Comparison of ENCODE assay signal across 1 cellular context in genomic region chr1:212532469-212533235, GRCh38.
A peak's percentile ranks its signal among the peaks of the same experiment; 100 is the strongest.
TF ChIP-seq lines count a peak whose summit lies in the region.

No MANE protein-coding gene starts in this region.

TF ChIP-seq in K562, 482 proteins besides CTCF, POLR2A, EP300 and RAD21 (continued from another document):
- TF ChIP-seq CTBP1 (IDR thresholded peaks at IDR 0.05; ENCODE audit: borderline replicate concordance) = peak; percentile 27; the same call in 1 of the 2 replicates
- TF ChIP-seq, protein P1, sequence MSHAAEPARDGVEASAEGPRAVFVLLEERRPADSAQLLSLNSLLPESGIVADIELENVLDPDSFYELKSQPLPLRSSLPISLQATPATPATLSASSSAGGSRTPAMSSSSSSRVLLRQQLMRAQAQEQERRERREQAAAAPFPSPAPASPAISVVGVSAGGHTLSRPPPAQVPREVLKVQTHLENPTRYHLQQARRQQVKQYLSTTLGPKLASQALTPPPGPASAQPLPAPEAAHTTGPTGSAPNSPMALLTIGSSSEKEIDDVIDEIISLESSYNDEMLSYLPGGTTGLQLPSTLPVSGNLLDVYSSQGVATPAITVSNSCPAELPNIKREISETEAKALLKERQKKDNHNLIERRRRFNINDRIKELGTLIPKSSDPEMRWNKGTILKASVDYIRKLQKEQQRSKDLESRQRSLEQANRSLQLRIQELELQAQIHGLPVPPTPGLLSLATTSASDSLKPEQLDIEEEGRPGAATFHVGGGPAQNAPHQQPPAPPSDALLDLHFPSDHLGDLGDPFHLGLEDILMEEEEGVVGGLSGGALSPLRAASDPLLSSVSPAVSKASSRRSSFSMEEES (CRISPR knock-in tag; IDR thresholded peaks at IDR 0.05) = peak; percentile 35; the same call in 1 of the 2 replicates
- TF ChIP-seq FOXJ2 (tag; IDR thresholded peaks at IDR 0.05) = peak; percentile 65
- TF ChIP-seq THRB (CRISPR knock-in tag; conservative IDR thresholded peaks at IDR 0.05) = no peak
- TF ChIP-seq KLF1 (tag; IDR thresholded peaks at IDR 0.05) = no peak
- TF ChIP-seq ELF4 (CRISPR knock-in tag; IDR thresholded peaks at IDR 0.05) = 0 out of 2 replicates have a peak, but pooled peaks have one; percentile 30
- 0 out of 2 replicates have a peak, but pooled peaks have one; percentile 16 for TF ChIP-seq MAFK (IDR thresholded peaks at IDR 0.05; ENCODE audit: low read length)
- no peak for TF ChIP-seq TAF7 (tag; IDR thresholded peaks at IDR 0.05)
- TF ChIP-seq STAT6 (CRISPR knock-in tag; IDR thresholded peaks at IDR 0.05) = no peak
- no peak for TF ChIP-seq ZNF224 (CRISPR knock-in tag; IDR thresholded peaks at IDR 0.05)
- TF ChIP-seq TOE1 (IDR thresholded peaks at IDR 0.05; ENCODE audit: borderline replicate concordance) = peak; percentile 59; the same call in 1 of the 2 replicates
- TF ChIP-seq TOE1 (CRISPR knock-in tag; IDR thresholded peaks at IDR 0.05; ENCODE audit: borderline replicate concordance, low read depth) = no peak
- TF ChIP-seq NFYB (IDR thresholded peaks at IDR 0.05; ENCODE audit: extremely low read depth, insufficient read length) = no peak
- TF ChIP-seq ZFP1 (CRISPR knock-in tag; IDR thresholded peaks at IDR 0.05) = 0 out of 2 replicates have a peak, but pooled peaks have one; percentile 33
- no peak for TF ChIP-seq POLR2AphosphoS2 (IDR thresholded peaks at IDR 0.05; ENCODE audit: low read length)
- TF ChIP-seq PPARD (CRISPR knock-in tag; IDR thresholded peaks at IDR 0.05) = no peak
- no peak for TF ChIP-seq CEBPZ (IDR thresholded peaks at IDR 0.05; ENCODE audit: borderline replicate concordance, low read depth, low read length)
- TF ChIP-seq BMI1 (IDR thresholded peaks at IDR 0.05; ENCODE audit: low read length) = peak; percentile 36; the same call in 1 of the 2 replicates
- TF ChIP-seq FOSL1 (tag; conservative IDR thresholded peaks at IDR 0.05) = peak; percentile 56
- TF ChIP-seq, protein P2, sequence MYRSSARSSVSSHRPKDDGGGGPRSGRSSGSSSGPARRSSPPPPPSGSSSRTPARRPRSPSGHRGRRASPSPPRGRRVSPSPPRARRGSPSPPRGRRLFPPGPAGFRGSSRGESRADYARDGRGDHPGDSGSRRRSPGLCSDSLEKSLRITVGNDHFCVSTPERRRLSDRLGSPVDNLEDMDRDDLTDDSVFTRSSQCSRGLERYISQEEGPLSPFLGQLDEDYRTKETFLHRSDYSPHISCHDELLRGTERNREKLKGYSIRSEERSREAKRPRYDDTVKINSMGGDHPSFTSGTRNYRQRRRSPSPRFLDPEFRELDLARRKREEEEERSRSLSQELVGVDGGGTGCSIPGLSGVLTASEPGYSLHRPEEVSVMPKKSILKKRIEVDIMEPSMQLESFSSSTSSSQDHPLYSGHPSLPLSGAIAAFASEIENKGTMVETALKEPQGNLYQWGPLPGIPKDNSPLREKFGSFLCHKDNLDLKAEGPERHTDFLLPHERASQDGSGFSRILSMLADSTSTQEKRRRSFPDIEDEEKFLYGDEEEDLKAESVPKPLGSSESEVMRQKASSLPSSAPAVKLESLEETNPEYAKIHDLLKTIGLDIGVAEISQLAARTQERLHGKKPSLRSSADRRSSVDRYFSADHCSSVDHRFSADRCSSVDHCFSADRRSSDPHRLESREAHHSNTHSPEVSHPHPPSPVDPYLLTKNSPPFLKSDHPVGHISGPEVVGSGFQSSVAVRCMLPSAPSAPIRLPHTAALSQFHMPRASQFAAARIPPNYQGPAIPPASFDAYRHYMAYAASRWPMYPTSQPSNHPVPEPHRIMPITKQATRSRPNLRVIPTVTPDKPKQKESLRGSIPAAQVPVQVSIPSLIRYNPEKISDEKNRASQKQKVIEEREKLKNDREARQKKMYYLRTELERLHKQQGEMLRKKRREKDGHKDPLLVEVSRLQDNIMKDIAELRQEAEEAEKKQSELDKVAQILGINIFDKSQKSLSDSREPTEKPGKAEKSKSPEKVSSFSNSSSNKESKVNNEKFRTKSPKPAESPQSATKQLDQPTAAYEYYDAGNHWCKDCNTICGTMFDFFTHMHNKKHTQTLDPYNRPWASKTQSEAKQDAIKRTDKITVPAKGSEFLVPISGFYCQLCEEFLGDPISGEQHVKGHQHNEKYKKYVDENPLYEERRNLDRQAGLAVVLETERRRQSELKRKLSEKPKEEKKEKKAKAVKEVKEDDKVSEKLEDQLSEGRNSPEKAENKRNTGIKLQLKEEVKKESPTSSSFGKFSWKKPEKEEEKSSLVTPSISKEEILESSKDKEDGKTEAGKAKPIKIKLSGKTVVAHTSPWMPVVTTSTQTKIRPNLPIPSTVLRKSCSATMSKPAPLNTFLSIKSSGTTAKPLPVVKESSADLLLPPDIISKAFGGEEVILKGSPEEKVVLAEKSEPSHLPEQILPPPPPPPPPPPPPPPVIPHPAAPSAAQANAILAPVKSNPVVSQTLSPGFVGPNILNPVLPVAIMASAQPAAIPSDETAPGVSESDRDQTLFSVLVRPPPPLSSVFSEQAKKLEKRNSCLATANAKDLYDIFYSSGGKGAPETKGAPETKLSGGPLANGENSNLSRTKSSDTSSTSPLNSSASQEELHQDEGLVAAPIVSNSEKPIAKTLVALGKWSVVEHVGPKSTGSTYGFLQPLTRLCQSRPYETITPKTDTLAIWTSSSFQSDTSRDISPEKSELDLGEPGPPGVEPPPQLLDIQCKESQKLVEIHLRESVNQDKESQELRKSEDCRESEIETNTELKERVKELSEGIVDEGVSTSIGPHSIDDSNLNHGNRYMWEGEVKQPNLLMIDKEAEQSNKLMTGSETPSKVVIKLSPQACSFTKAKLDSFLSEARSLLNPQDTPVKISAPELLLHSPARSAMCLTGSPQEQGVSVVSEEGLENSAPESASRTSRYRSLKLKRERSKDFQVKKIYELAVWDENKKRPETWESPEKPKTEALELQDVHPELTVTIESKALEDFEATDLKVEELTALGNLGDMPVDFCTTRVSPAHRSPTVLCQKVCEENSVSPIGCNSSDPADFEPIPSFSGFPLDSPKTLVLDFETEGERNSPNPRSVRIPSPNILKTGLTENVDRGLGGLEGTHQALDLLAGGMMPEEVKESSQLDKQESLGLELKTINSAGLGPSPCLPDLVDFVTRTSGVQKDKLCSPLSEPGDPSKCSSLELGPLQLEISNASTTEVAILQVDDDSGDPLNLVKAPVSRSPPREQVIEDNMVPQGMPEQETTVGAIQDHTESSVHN (IDR thresholded peaks at IDR 0.05; ENCODE audit: borderline replicate concordance in 1 of 2, low read depth in 1 of 2) = 0 out of 4 replicates have a peak, but pooled peaks of 1 of the 2 experiments have one; percentile 25
- peak; percentile 38; the same call in 1 of the 2 replicates for TF ChIP-seq L3MBTL2 (IDR thresholded peaks at IDR 0.05)
- TF ChIP-seq ZBTB12 (CRISPR knock-in tag; IDR thresholded peaks at IDR 0.05) = 0 out of 2 replicates have a peak, but pooled peaks have one; percentile 19
- TF ChIP-seq ZEB2 (IDR thresholded peaks at IDR 0.05) = 0 out of 2 replicates have a peak, but pooled peaks have one; percentile 27
